1 cellular context compared by ENCODE assay signal in the genomic region with DNA sequence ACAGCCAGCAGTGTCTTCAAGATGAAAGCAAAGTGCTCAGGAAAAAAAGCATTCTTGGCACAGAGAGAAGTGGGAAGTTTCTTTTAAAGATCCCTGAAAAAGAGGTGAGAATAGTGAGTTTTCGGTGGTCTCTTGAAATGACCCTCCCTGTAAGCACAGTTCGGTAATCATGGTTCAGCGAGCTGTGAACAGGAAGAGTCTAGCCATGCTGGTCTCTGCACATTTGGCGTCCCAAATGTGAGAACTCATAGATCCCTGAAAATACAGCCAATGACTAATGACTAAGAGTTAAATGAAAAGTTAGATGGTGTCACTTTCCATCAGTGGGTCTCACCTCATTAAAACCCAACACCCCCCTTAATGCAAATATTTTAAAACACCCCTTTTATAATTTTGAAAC.
TF ChIP-seq lines count a peak whose summit lies in the region.

No MANE protein-coding gene starts in this region.

TF ChIP-seq in K562, 482 proteins besides CTCF, POLR2A, EP300 and RAD21:
- TF ChIP-seq ZNF274 (IDR thresholded peaks at IDR 0.05; ENCODE audit: borderline replicate concordance, low read depth, low read length) = peak; percentile 93
- TF ChIP-seq, protein P1, sequence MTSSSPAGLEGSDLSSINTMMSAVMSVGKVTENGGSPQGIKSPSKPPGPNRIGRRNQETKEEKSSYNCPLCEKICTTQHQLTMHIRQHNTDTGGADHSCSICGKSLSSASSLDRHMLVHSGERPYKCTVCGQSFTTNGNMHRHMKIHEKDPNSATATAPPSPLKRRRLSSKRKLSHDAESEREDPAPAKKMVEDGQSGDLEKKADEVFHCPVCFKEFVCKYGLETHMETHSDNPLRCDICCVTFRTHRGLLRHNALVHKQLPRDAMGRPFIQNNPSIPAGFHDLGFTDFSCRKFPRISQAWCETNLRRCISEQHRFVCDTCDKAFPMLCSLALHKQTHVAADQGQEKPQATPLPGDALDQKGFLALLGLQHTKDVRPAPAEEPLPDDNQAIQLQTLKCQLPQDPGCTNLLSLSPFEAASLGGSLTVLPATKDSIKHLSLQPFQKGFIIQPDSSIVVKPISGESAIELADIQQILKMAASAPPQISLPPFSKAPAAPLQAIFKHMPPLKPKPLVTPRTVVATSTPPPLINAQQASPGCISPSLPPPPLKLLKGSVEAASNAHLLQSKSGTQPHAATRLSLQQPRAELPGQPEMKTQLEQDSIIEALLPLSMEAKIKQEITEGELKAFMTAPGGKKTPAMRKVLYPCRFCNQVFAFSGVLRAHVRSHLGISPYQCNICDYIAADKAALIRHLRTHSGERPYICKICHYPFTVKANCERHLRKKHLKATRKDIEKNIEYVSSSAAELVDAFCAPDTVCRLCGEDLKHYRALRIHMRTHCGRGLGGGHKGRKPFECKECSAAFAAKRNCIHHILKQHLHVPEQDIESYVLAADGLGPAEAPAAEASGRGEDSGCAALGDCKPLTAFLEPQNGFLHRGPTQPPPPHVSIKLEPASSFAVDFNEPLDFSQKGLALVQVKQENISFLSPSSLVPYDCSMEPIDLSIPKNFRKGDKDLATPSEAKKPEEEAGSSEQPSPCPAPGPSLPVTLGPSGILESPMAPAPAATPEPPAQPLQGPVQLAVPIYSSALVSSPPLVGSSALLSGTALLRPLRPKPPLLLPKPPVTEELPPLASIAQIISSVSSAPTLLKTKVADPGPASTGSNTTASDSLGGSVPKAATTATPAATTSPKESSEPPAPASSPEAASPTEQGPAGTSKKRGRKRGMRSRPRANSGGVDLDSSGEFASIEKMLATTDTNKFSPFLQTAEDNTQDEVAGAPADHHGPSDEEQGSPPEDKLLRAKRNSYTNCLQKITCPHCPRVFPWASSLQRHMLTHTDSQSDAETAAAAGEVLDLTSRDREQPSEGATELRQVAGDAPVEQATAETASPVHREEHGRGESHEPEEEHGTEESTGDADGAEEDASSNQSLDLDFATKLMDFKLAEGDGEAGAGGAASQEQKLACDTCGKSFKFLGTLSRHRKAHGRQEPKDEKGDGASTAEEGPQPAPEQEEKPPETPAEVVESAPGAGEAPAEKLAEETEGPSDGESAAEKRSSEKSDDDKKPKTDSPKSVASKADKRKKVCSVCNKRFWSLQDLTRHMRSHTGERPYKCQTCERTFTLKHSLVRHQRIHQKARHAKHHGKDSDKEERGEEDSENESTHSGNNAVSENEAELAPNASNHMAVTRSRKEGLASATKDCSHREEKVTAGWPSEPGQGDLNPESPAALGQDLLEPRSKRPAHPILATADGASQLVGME (CRISPR knock-in tag; IDR thresholded peaks at IDR 0.05) = no peak
- no peak for TF ChIP-seq BRD4 (IDR thresholded peaks at IDR 0.05)
- TF ChIP-seq RBM25 (IDR thresholded peaks at IDR 0.05; ENCODE audit: low read depth, low read length, severe bottlenecking) = no peak
- no peak for TF ChIP-seq TARDBP (IDR thresholded peaks at IDR 0.05)
- no peak for TF ChIP-seq FOS (IDR thresholded peaks at IDR 0.05; ENCODE audit: extremely low read depth, insufficient read length)
- no peak for TF ChIP-seq ATF7 (IDR thresholded peaks at IDR 0.05)
